20 cellular contexts compared by ENCODE assay signal in the genomic region with DNA sequence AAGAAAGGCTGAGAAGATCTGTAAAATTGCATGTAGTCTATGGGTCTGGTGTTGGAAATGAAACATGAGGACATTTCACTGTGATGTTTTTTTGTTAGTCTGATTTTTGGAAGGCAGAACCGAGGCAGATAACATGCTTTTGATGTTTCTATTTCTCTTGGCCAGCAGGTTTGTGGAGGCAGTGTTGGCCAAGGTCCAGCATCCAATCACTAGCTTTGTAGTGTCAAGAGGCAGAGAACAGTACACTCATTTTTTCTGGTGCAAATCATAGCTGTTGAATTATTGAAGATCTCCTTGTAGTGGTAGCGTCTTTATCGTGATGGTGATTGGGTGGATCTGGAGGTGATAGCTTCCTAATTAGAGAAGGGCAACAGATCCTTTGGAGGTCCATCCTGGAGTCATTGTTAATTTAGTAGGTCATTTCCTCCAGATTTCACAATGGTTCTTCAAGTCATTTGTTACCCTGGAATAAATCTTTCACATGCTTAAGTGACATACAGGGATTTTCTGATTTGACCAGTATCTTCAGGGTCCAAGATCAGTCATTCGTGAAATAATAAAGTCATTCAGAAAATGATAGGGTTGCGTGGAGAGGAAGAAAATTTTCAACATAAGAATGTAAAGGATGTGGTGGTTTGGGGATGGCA.
"Had no signal": no experiment of that assay in that cellular context is flagged by ENCODE, and none has a peak within 500 bp of the region (broad histone marks: within the 10 kb centered on the region; RNA-seq: fewer than 3 reads in every experiment).

No MANE protein-coding gene starts in this region.

- H3K9me3 Mint-ChIP-seq: type B pancreatic cell had no signal

- H3K27me3 Mint-ChIP-seq: dendritic cell treated with granulocyte-macrophage colony-stimulating factor and Interleukin-4, amounts not matched to agents 40 ng/mL and 50 ng/mL, for 4 days; memory B cell; stimulated activated naive CD8-positive, alpha-beta T cell treated with anti-CD3 and anti-CD28 coated beads, Interleukin-15, amount 100 ng/mL, for 72 hours; type B pancreatic cell had no signal

- DNase-seq: activated T-cell treated with anti-CD3 and anti-CD28 coated beads, Interleukin-2, amount 50 U/mL, for 1 hour; effector CD4-positive, alpha-beta T cell; foreskin keratinocyte; immature natural killer cell; right lobe of liver; stimulated activated CD4-positive, alpha-beta T cell treated with anti-CD3 and anti-CD28 coated beads, Interleukin-1b, Interleukin-23, amount 100 ng/mL, for 48 hours; stimulated activated naive CD8-positive, alpha-beta T cell treated with anti-CD3 and anti-CD28 coated beads, Interleukin-15, amount 100 ng/mL, for 72 hours; T-helper 1 cell had no signal

- FAIRE-seq: endometrium had no signal

- H3K4me1 Mint-ChIP-seq: activated T-helper 17 cell treated with anti-CD3 and anti-CD28 coated beads, Interleukin-2, amount 50 U/mL, for 72 hours; immature natural killer cell; memory B cell; stimulated activated naive CD8-positive, alpha-beta T cell treated with anti-CD3 and anti-CD28 coated beads, Interleukin-15, amount 100 ng/mL, for 72 hours had no signal

- H3K4me3 Mint-ChIP-seq: activated T-helper 17 cell treated with anti-CD3 and anti-CD28 coated beads, Interleukin-2, amount 50 U/mL, for 72 hours; dendritic cell treated with granulocyte-macrophage colony-stimulating factor and Interleukin-4, amounts not matched to agents 40 ng/mL and 50 ng/mL, for 4 days; immature natural killer cell; memory B cell; nephron; stimulated activated naive CD8-positive, alpha-beta T cell treated with anti-CD3 and anti-CD28 coated beads, Interleukin-15, amount 100 ng/mL, for 72 hours; type B pancreatic cell; WTC11 had no signal

- H3K36me3 Mint-ChIP-seq: immature natural killer cell, memory B cell, type B pancreatic cell had no signal

- H3K4me3 ChIP-seq: ascending aorta, right lobe of liver, skin epidermis, suprapubic skin, vagina had no signal

- H3K27ac Mint-ChIP-seq: activated naive CD4-positive, alpha-beta T cell treated with anti-CD3 and anti-CD28 coated beads, Interleukin-2, amount 50 U/mL, for 72 hours; activated T-helper 17 cell treated with anti-CD3 and anti-CD28 coated beads, Interleukin-2, amount 50 U/mL, for 72 hours; dendritic cell treated with granulocyte-macrophage colony-stimulating factor and Interleukin-4, amounts not matched to agents 40 ng/mL and 50 ng/mL, for 4 days; immature natural killer cell; memory B cell; stimulated activated naive CD8-positive, alpha-beta T cell treated with anti-CD3 and anti-CD28 coated beads, Interleukin-15, amount 100 ng/mL, for 72 hours; type B pancreatic cell; WTC11 had no signal
